8 cellular contexts compared by ENCODE assay signal in the genomic region with DNA sequence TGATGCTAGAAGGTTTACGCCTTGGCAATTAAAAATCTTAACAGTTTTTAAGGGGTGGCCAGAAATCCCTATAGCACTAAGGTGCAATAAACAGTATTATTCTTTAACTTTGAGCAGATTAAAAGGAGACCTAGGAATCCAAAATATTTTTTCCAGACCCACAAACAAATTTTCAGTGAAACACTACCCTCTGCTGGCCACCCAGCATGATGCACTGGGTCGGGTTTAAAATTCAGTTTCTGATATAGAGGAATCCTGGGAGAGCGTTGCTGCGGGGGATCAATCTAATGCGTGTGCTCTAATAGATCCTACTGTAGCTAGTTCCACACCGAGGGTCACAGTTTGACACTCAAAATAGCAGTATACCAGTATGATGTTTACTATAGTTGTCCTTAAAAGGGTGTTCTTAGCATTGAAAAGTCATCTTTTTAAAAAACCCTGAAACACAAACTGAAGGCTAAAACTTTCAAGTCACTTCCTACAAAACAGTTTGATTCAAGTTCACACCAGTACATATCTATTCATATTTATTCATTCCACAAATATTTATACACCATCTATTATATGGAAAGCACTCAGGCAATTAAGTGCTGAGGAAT. TPM values are rescaled to one million over a fixed set of nuclear protein-coding genes. Genes with fewer than 3 reads are reported as not detected.
A peak's percentile ranks its signal among the peaks of the same experiment; 100 is the strongest.
DNase-seq lines count a peak whose midpoint lies in the region; ATAC-seq and TF ChIP-seq lines count a peak whose summit lies in the region.

No MANE protein-coding gene starts in this region.

- peak; percentile 72 for ATAC-seq in HG02885 (IDR thresholded peaks at IDR 0.05; ENCODE audit: poor library complexity, unreplicated experiment)
- no peak for ATAC-seq in HG03139 (IDR thresholded peaks at IDR 0.05; ENCODE audit: unreplicated experiment)

- TF ChIP-seq CTCF in fibroblast of villous mesenchyme (IDR thresholded peaks at IDR 0.05; ENCODE audit: insufficient read depth, low read depth, low read length): peak; percentile 80
- peak; percentile 29 for TF ChIP-seq CTCF in neutrophil (IDR thresholded peaks at IDR 0.05)

- no peaks in the 10 kb centered on the region for H3K9me3 ChIP-seq in neutrophil

- H3K27me3 ChIP-seq in neutrophil: no peaks in the 10 kb centered on the region

- H3K4me1 ChIP-seq in neutrophil (ENCODE audit: control insufficient read depth in 1 of 2, insufficient read depth in 1 of 2, low read depth in 1 of 2, low read length in 1 of 2): no peaks in the 10 kb centered on the region

- no peak overlapping the region for H3K4me3 ChIP-seq in fibroblast of villous mesenchyme (ENCODE audit: low read depth, low read length)
- no peak overlapping the region for H3K4me3 ChIP-seq in neutrophil (ENCODE audit: low read depth in 1 of 2, low read length in 1 of 2)

- no peak overlapping the region for H3K27ac ChIP-seq in neutrophil

- peak; percentile 30 for DNase-seq in SIG-M5 treated with dmso at 0.1 percent for 504 hours (lab: John Stamatoyannopoulos, UW; ENCODE audit: unreplicated experiment)
- no peak for DNase-seq in SIG-M5 (lab: John Stamatoyannopoulos, UW)
- DNase-seq in NCI-H526 treated with DMSO at 0.1 percent for 48 hours (lab: John Stamatoyannopoulos, UW): peak; percentile 33
- peak; percentile 29 for DNase-seq in activated CD8-positive, alpha-beta memory T cell treated with anti-CD3 and anti-CD28 coated beads, Interleukin-2, amount 50 U/mL, for 4 hours
- DNase-seq in fibroblast of villous mesenchyme (ENCODE audit: low read depth): peak; percentile 56

- no peaks in the 10 kb centered on the region for H3K36me3 ChIP-seq in neutrophil

RNA-seq across cellular contexts. Expression of a gene that starts 10.2 kb away (rescaled TPM):
- total RNA-seq in fibroblast of villous mesenchyme: 7.4 and 9.5 TPM in 2 replicates

RNA-seq across cellular contexts. Expression of a gene that starts 12.0 kb away (rescaled TPM):
- total RNA-seq in fibroblast of villous mesenchyme: 25.8 and 44.0 TPM in 2 replicates
